ENCODE assay signal across 1 cellular context in the genomic region with DNA sequence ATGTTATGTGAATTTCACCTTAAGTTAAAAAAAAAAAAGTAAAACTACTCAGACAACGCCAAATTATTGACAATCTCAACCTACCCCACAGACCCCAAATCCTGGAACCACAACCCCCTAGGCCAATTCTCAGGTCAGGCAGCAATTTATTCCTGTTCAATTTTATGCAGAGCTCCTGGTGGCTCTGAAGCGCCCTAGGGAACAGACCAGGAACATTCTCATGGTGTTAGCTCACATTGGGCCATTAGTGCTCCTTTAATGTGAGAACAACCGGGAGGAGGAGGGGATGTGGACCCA.
TF ChIP-seq lines count a peak whose summit lies in the region.

No MANE protein-coding gene starts in this region.

TF ChIP-seq in IMR-90, 13 proteins besides CTCF, POLR2A, EP300 and RAD21 (continued from another document):
- TF ChIP-seq, protein P1, sequence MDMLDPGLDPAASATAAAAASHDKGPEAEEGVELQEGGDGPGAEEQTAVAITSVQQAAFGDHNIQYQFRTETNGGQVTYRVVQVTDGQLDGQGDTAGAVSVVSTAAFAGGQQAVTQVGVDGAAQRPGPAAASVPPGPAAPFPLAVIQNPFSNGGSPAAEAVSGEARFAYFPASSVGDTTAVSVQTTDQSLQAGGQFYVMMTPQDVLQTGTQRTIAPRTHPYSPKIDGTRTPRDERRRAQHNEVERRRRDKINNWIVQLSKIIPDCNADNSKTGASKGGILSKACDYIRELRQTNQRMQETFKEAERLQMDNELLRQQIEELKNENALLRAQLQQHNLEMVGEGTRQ (IDR thresholded peaks at IDR 0.05; ENCODE audit: low read depth, low read length), result no peak
- TF ChIP-seq NFE2L2 (IDR thresholded peaks at IDR 0.05; ENCODE audit: low read depth, low read length) (no peak), MXI1 (IDR thresholded peaks at IDR 0.05; ENCODE audit: borderline replicate concordance, low read depth, low read length) (no peak), MAFK (IDR thresholded peaks at IDR 0.05; ENCODE audit: low read depth, low read length) (no peak), CEBPB (IDR thresholded peaks at IDR 0.05; ENCODE audit: low read depth, low read length) (no peak), SMC3 (IDR thresholded peaks at IDR 0.05; ENCODE audit: low read depth, low read length) (no peak), RFX5 (IDR thresholded peaks at IDR 0.05; ENCODE audit: low read depth, low read length) (no peak), FOS (IDR thresholded peaks at IDR 0.05; ENCODE audit: low read depth, low read length) (no peak), RCOR1 (IDR thresholded peaks at IDR 0.05; ENCODE audit: insufficient replicate concordance, low read length) (no peak)
- TF ChIP-seq, protein P2, sequence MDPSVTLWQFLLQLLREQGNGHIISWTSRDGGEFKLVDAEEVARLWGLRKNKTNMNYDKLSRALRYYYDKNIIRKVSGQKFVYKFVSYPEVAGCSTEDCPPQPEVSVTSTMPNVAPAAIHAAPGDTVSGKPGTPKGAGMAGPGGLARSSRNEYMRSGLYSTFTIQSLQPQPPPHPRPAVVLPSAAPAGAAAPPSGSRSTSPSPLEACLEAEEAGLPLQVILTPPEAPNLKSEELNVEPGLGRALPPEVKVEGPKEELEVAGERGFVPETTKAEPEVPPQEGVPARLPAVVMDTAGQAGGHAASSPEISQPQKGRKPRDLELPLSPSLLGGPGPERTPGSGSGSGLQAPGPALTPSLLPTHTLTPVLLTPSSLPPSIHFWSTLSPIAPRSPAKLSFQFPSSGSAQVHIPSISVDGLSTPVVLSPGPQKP (IDR thresholded peaks at IDR 0.05; ENCODE audit: borderline replicate concordance, low read depth, low read length), result no peak
